26 cellular contexts compared by ENCODE assay signal in genomic region chr10:92789826-92790225, GRCh38.
"Had no signal": no experiment of that assay in that cellular context is flagged by ENCODE, and none has a peak within 500 bp of the region (broad histone marks: within the 10 kb centered on the region; RNA-seq: fewer than 3 reads in every experiment).

No MANE protein-coding gene starts in this region.

- H3K27ac Mint-ChIP-seq: activated CD4-positive, alpha-beta T cell treated with anti-CD3 and anti-CD28 coated beads, Interleukin-2, amount 10 ng/mL, durations not matched to agents 7 days and 5 days; activated CD8-positive, alpha-beta memory T cell treated with anti-CD3 and anti-CD28 coated beads, Interleukin-2, amount 10 ng/mL, durations not matched to agents 7 days and 5 days; activated CD8-positive, alpha-beta T cell treated with anti-CD3 and anti-CD28 coated beads for 36 hours; activated naive CD8-positive, alpha-beta T cell treated with anti-CD3 and anti-CD28 coated beads, Interleukin-2, amount 50 U/mL, for 24 hours; immature natural killer cell; nephron progenitor cell; T-helper 1 cell treated with Interleukin-12 subunit alpha and Interleukin-12 subunit beta and Interleukin-4 antibody, amounts not matched to agents 30 μg/mL and 1 μg/mL, for 36 hours; type B pancreatic cell had no signal

- H3K4me1 Mint-ChIP-seq: immature natural killer cell had no signal

- H3K27me3 ChIP-seq: body of pancreas, vagina had no signal

- H3K9me3 ChIP-seq: body of pancreas, thoracic aorta, vagina had no signal

- H3K36me3 ChIP-seq: cardiac muscle cell, thoracic aorta, vagina had no signal

- H3K9me3 Mint-ChIP-seq: activated CD4-positive, alpha-beta T cell treated with anti-CD3 and anti-CD28 coated beads, Interleukin-2, amount 10 ng/mL, durations not matched to agents 7 days and 5 days; activated CD8-positive, alpha-beta T cell treated with anti-CD3 and anti-CD28 coated beads for 36 hours; activated naive CD8-positive, alpha-beta T cell treated with anti-CD3 and anti-CD28 coated beads, Interleukin-2, amount 50 U/mL, for 24 hours; immature natural killer cell; T-helper 1 cell treated with Interleukin-12 subunit alpha and Interleukin-12 subunit beta and Interleukin-4 antibody, amounts not matched to agents 30 μg/mL and 1 μg/mL, for 36 hours; type B pancreatic cell had no signal

- H3K36me3 Mint-ChIP-seq: activated CD8-positive, alpha-beta memory T cell treated with anti-CD3 and anti-CD28 coated beads, Interleukin-2, amount 10 ng/mL, durations not matched to agents 7 days and 5 days; immature natural killer cell; type B pancreatic cell had no signal

- H3K4me1 ChIP-seq: body of pancreas, foreskin keratinocyte, vagina had no signal

- DNase-seq: activated CD4-positive, alpha-beta T cell treated with anti-CD3 and anti-CD28 coated beads, Interleukin-2, amount 10 ng/mL, durations not matched to agents 7 days and 5 days; activated CD4-positive, CD25-positive, alpha-beta regulatory T cell treated with anti-CD3 and anti-CD28 coated beads, Interleukin-2, amount 50 U/mL, for 72 hours; activated CD8-positive, alpha-beta memory T cell treated with anti-CD3 and anti-CD28 coated beads, Interleukin-2, amount 10 ng/mL, durations not matched to agents 7 days and 5 days; activated CD8-positive, alpha-beta T cell treated with anti-CD3 and anti-CD28 coated beads for 36 hours; activated gamma-delta T cell; activated naive CD4-positive, alpha-beta T cell treated with anti-CD3 and anti-CD28 coated beads, Interleukin-2, amount 50 U/mL, for 16 hours; activated naive CD8-positive, alpha-beta T cell treated with anti-CD3 and anti-CD28 coated beads, Interleukin-2, amount 50 U/mL, for 24 hours; activated T-cell treated with anti-CD3 and anti-CD28 coated beads for 4 hours; body of pancreas; erythroblast; foreskin keratinocyte; immature natural killer cell; nephron progenitor cell; posterior cingulate gyrus; small intestine; stimulated activated CD4-positive, alpha-beta T cell treated with anti-CD3 and anti-CD28 coated beads, Interleukin-15, amount 100 ng/mL, for 24 hours; stimulated activated naive CD4-positive, alpha-beta T cell treated with Interleukin-2 at 50 U/mL for 16 hours; T1000 had no signal

- H3K4me3 ChIP-seq: body of pancreas, cardiac muscle cell, lung, thoracic aorta, vagina had no signal

- H3K27ac ChIP-seq: body of pancreas, cardiac muscle cell, foreskin keratinocyte, thoracic aorta, vagina had no signal

- ATAC-seq: activated CD8-positive, alpha-beta memory T cell treated with anti-CD3 and anti-CD28 coated beads, Interleukin-2, amount 10 ng/mL, durations not matched to agents 7 days and 5 days; activated CD8-positive, alpha-beta T cell treated with anti-CD3 and anti-CD28 coated beads for 36 hours; activated naive CD8-positive, alpha-beta T cell treated with anti-CD3 and anti-CD28 coated beads, Interleukin-2, amount 50 U/mL, for 24 hours; body of pancreas; foreskin keratinocyte; left lobe of liver; sciatic nerve had no signal

- H3K4me3 Mint-ChIP-seq: activated CD4-positive, alpha-beta T cell treated with anti-CD3 and anti-CD28 coated beads, Interleukin-2, amount 10 ng/mL, durations not matched to agents 7 days and 5 days; activated CD8-positive, alpha-beta memory T cell treated with anti-CD3 and anti-CD28 coated beads, Interleukin-2, amount 10 ng/mL, durations not matched to agents 7 days and 5 days; activated CD8-positive, alpha-beta T cell treated with anti-CD3 and anti-CD28 coated beads for 36 hours; activated naive CD8-positive, alpha-beta T cell treated with anti-CD3 and anti-CD28 coated beads, Interleukin-2, amount 50 U/mL, for 24 hours; immature natural killer cell; nephron progenitor cell; T-helper 1 cell treated with Interleukin-12 subunit alpha and Interleukin-12 subunit beta and Interleukin-4 antibody, amounts not matched to agents 30 μg/mL and 1 μg/mL, for 36 hours; type B pancreatic cell had no signal
